ENCODE assay signal across 23 cellular contexts in genomic region chr20:23632711-23633573, GRCh38. TPM values are rescaled to one million over a fixed set of nuclear protein-coding genes. Genes with fewer than 3 reads are reported as not detected.
A peak's percentile ranks its signal among the peaks of the same experiment; 100 is the strongest.
DNase-seq lines count a peak whose midpoint lies in the region; ATAC-seq, FAIRE-seq and TF ChIP-seq lines count a peak whose summit lies in the region.
"Had no signal": no experiment of that assay in that cellular context is flagged by ENCODE, and none has a peak within 500 bp of the region (broad histone marks: within the 10 kb centered on the region; RNA-seq: fewer than 3 reads in every experiment).

No MANE protein-coding gene starts in this region.

- peak overlapping the region; percentile 73 for H3K4me3 Mint-ChIP-seq in glutamatergic neuron (ENCODE audit: unreplicated experiment)
- H3K4me3 Mint-ChIP-seq: CD4-positive, alpha-beta T cell; H9; IgD-negative memory B cell had no signal

- H3K9me3 ChIP-seq in HepG2 (ENCODE audit: low read length) (no peaks in the 10 kb centered on the region), right lobe of liver (no peaks in the 10 kb centered on the region), sigmoid colon (no peaks in the 10 kb centered on the region)
- H3K9me3 ChIP-seq: BE2C, MG63, Peyer's patch had no signal

- peak overlapping the region; percentile 89 for H3K27ac Mint-ChIP-seq in glutamatergic neuron (ENCODE audit: unreplicated experiment)
- H3K27ac Mint-ChIP-seq: CD4-positive, alpha-beta T cell; H9; IgD-negative memory B cell had no signal

- no peak for TF ChIP-seq CTCF in HepG2 (CRISPR knock-in tag; IDR thresholded peaks at IDR 0.05)
- no peak for TF ChIP-seq CTCF in right lobe of liver (IDR thresholded peaks at IDR 0.05)
- TF ChIP-seq CTCF in glutamatergic neuron (IDR thresholded peaks at IDR 0.05; ENCODE audit: partially characterized antibody, unreplicated experiment) = no peak
- no peak for TF ChIP-seq CTCF in sigmoid colon (IDR thresholded peaks at IDR 0.05)

- FAIRE-seq in HepG2 (lab: Jason Lieb, UNC) = no peak
- FAIRE-seq: A204.1, HTR-8/SVneo had no signal

- TF ChIP-seq POLR2A in HepG2 (IDR thresholded peaks at IDR 0.05; ENCODE audit: insufficient read depth in 1 of 2, low read depth in 2 of 2, low read length in 2 of 2) = peak in 1 of 2 experiments; percentile 60; a peak in 3 of 4 replicates
- no peak for TF ChIP-seq POLR2A in right lobe of liver (IDR thresholded peaks at IDR 0.05)
- TF ChIP-seq POLR2A in sigmoid colon (IDR thresholded peaks at IDR 0.05) = no peak

- intact Hi-C loops in HepG2 (cut with micrococcal nuclease; ENCODE audit: unreplicated experiment) = no loop called here
- intact Hi-C loops in right lobe of liver (cut with DNase I) = no loop called here
- intact Hi-C loops in sigmoid colon (cut with DNase I) = loop anchor here (10.0 kb wide), 1 partner anchor 1412 kb away; no protein-coding TSS in a partner anchor

- H3K36me3 ChIP-seq in HepG2 (replicated peaks in 1 of 2; ENCODE audit: control insufficient read depth in 1 of 2, insufficient read depth in 2 of 2, low read length in 2 of 2) = peaks cover 12 to 20% of the 10 kb centered on the region in 2 experiments
- H3K36me3 ChIP-seq in right lobe of liver = peaks cover 0 to 21% (median 8%) of the 10 kb centered on the region in 4 donors
- peaks cover 0 to 38% (median 17%) of the 10 kb centered on the region in 4 donors for H3K36me3 ChIP-seq in sigmoid colon
- H3K36me3 ChIP-seq: BE2C, MG63 had no signal

- H3K4me3 ChIP-seq in HepG2 (replicated peaks in 1 of 3; ENCODE audit: insufficient read depth in 1 of 3, low read depth in 2 of 3, low read length in 3 of 3) (no peak overlapping the region), right lobe of liver (no peak overlapping the region), sigmoid colon (no peak overlapping the region)
- H3K4me3 ChIP-seq: MG63, Peyer's patch had no signal

- H3K27me3 Mint-ChIP-seq in glutamatergic neuron (ENCODE audit: unreplicated experiment) = peaks cover 13% of the 10 kb centered on the region

- no TSS peak for BruUV-seq in HepG2 (replicated peaks; lab: Mats Ljungman, UMichigan)

- DNase-seq in HepG2 (ENCODE audit: low spot score) (no peak), right lobe of liver (no peak), glutamatergic neuron (peak; percentile 49), sigmoid colon (no peak), iPS-NIHi7 (ENCODE audit: extremely low spot score) (no peak), epidermal melanocyte (ENCODE audit: insufficient read length, low spot score) (no peak)
- DNase-seq: BE2C; CD4-positive, alpha-beta T cell; GF-D8; H9; Karpas-422; MG63; NCI-H1048; NCI-H1436 treated with DMSO at 0.1 percent for 48 hours; NCI-H2029; NCI-H446; NCI-H69; Peyer's patch; Right ventricle myocardium superior had no signal

- H3K4me1 ChIP-seq in HepG2 (ENCODE audit: insufficient read depth, low read length) (peaks cover 85% of the 10 kb centered on the region), right lobe of liver (peaks cover 0 to 30% (median 12%) of the 10 kb centered on the region in 4 donors), sigmoid colon (peaks cover 0 to 48% (median 37%) of the 10 kb centered on the region in 4 donors)
- H3K4me1 ChIP-seq: BE2C had no signal

- peaks cover 15% of the 10 kb centered on the region; the same call in 1 of the 2 replicates for H4K20me1 ChIP-seq in HepG2 (ENCODE audit: insufficient read depth, low read length)

- ATAC-seq in HepG2 (no peak), right lobe of liver (no peak)
- no peak for ATAC-seq in activated CD4-positive, CD25-positive, alpha-beta regulatory T cell treated with anti-CD3 and anti-CD28 coated beads, Interleukin-2, amount 50 U/mL, for 24 hours

- no peak for TF ChIP-seq RAD21 in HepG2 (CRISPR knock-in tag; IDR thresholded peaks at IDR 0.05)

- H3K79me2 ChIP-seq in HepG2 (ENCODE audit: insufficient read depth, low read length) = peaks cover 29% of the 10 kb centered on the region

- no peak for TF ChIP-seq EP300 in HepG2 (IDR thresholded peaks at IDR 0.05; ENCODE audit: low read depth in 2 of 2, low read length in 2 of 2)
- no peak for TF ChIP-seq EP300 in HepG2 (CRISPR knock-in tag; IDR thresholded peaks at IDR 0.05; ENCODE audit: borderline replicate concordance)
- TF ChIP-seq EP300 in sigmoid colon (IDR thresholded peaks at IDR 0.05) = no peak

- 74% methylated on average over 8 of the region's 8 CpGs for WGBS in HepG2 (ENCODE audit: low lambda C conversion rate)
- WGBS in right lobe of liver (ENCODE audit: insufficient coverage, low coverage, low lambda C conversion rate, missing lambda C conversion rate) = 57% methylated on average over 3 of the region's 8 CpGs
- 78 to 82% methylated on average over 8 of the region's 8 CpGs for WGBS in sigmoid colon, 2 donors

- no peak overlapping the region for H3K9ac ChIP-seq in HepG2 (ENCODE audit: insufficient read depth, low read depth, low read length)

- CTCF ChIA-PET in HepG2 (lab: Yijun Ruan, JAX; ENCODE audit: low intra/inter-chr PET ratio, low total read pairs) = no interaction called here

- H3K4me1 Mint-ChIP-seq in glutamatergic neuron (ENCODE audit: low read depth, unreplicated experiment) = peaks cover 43% of the 10 kb centered on the region

- no peak overlapping the region for H3K4me2 ChIP-seq in HepG2 (ENCODE audit: low read depth, low read length)

- POLR2A ChIA-PET in HepG2 (lab: Yijun Ruan, JAX) = interaction anchor here (0.7 to 18.0 kb wide), 5 partner anchors 8 to 28 kb away, joined by 3 to 543 read pairs (median 4); no protein-coding TSS in a partner anchor

- in situ Hi-C loops in HepG2 (cut with HindIII; ENCODE audit: extremely low pct_ligation_motif_present, low pct_unique_long_range_greater_than_20kb) = loop anchor here (10.0 kb wide), 1 partner anchor 1058 kb away; no protein-coding TSS in a partner anchor

- no peak overlapping the region for H2AFZ ChIP-seq in HepG2 (ENCODE audit: low read length)

- H3K27ac ChIP-seq in HepG2 (ENCODE audit: extremely low read length, insufficient read depth, low read length) (peak overlapping the region; percentile 16), right lobe of liver (no peak overlapping the region), sigmoid colon (peak overlapping the region in 3 of 4 donors; percentile 8 to 96 (median 36))
- H3K27ac ChIP-seq: Peyer's patch had no signal

- H3K27me3 ChIP-seq in HepG2 (ENCODE audit: control insufficient read depth in 1 of 2, insufficient read depth in 2 of 2, low read length in 2 of 2) (no peaks in the 10 kb centered on the region; a peak in 1 of 5 replicates), right lobe of liver (no peaks in the 10 kb centered on the region), sigmoid colon (no peaks in the 10 kb centered on the region)
- H3K27me3 ChIP-seq: BE2C, MG63, Peyer's patch had no signal

- no peaks in the 10 kb centered on the region for H3K36me3 Mint-ChIP-seq in glutamatergic neuron (ENCODE audit: unreplicated experiment)
- H3K36me3 Mint-ChIP-seq: IgD-negative memory B cell had no signal

- H3K9me3 Mint-ChIP-seq in glutamatergic neuron (ENCODE audit: unreplicated experiment) = peaks cover 10% of the 10 kb centered on the region
- H3K9me3 Mint-ChIP-seq: CD4-positive, alpha-beta T cell had no signal

RNA-seq across cellular contexts. Expression of gene CST3, which starts 4.8 kb away (rescaled TPM):
- total RNA-seq in HepG2 (2016; rRNA removed; fragmentation: Illumina TruSeq; extraction: Trizol) (300 and 690 TPM in 2 replicates), right lobe of liver (1,000 to 10,000 TPM in 1 of 6 experiments, 100 to 1,000 TPM in 5; 504 to 1,394 (median 638) TPM), glutamatergic neuron (ENCODE audit: unreplicated experiment) (224 TPM), sigmoid colon (1,000 to 10,000 TPM in 3 of 4 donors, 100 to 1,000 TPM in 1; 693 to 1,250 (median 1,143) TPM)
- total RNA-seq in HepG2 (2016; cell fraction: cytosol; rRNA removed; fragmentation: Illumina TruSeq; extraction: Trizol; ENCODE audit: low read depth) = 306 and 400 TPM in 2 replicates
- total RNA-seq in HepG2 (2016; cell fraction: insoluble cytoplasmic fraction; rRNA removed; fragmentation: Illumina TruSeq; extraction: Trizol) = 277 and 657 TPM in 2 replicates
- 267 and 341 TPM in 2 replicates for total RNA-seq in HepG2 (2016; cell fraction: membrane; rRNA removed; fragmentation: Illumina TruSeq; extraction: Trizol)
- total RNA-seq in HepG2 (2016; cell fraction: nucleus; rRNA removed; fragmentation: Illumina TruSeq; extraction: Trizol) = 478 and 575 TPM in 2 replicates
- polyA plus RNA-seq in HepG2 (2011; rRNA removed) (1,005 and 1,077 TPM in 2 replicates), sigmoid colon (100 to 1,000 TPM; 344 to 429 (median 409) TPM)
- 827 and 1,616 TPM in 2 replicates for polyA plus RNA-seq in HepG2 (2011; cell fraction: cytosol; rRNA removed)
- 530 and 563 TPM in 2 replicates for polyA plus RNA-seq in HepG2 (2011; cell fraction: nucleus; rRNA removed)
- polyA plus RNA-seq in HepG2 (2012) = 560 and 584 TPM in 2 replicates
- polyA plus RNA-seq in HepG2 (2016; cell fraction: cytosol; fragmentation: Illumina TruSeq; extraction: Trizol; ENCODE audit: low read depth) = 569 and 650 TPM in 2 replicates
- 435 and 510 TPM in 2 replicates for polyA plus RNA-seq in HepG2 (2016; cell fraction: insoluble cytoplasmic fraction; fragmentation: Illumina TruSeq; extraction: Trizol; ENCODE audit: low read depth)
- 388 and 429 TPM in 2 replicates for polyA plus RNA-seq in HepG2 (2016; cell fraction: membrane; fragmentation: Illumina TruSeq; extraction: Trizol; ENCODE audit: low read depth)
- 1,429 and 1,592 TPM in 2 replicates for polyA plus RNA-seq in HepG2 (2016; cell fraction: nucleus; fragmentation: Illumina TruSeq; extraction: Trizol; ENCODE audit: insufficient read depth, low read depth)
- 60.4 and 1,528 TPM in 2 replicates for polyA minus RNA-seq in HepG2 (2011; rRNA and poly(A)+ RNA removed; ENCODE audit: low replicate concordance)
- polyA minus RNA-seq in HepG2 (2011; cell fraction: cytosol; rRNA and poly(A)+ RNA removed) = 688 and 730 TPM in 2 replicates
- polyA minus RNA-seq in HepG2 (2011; cell fraction: nucleus; rRNA and poly(A)+ RNA removed) = 130 and 153 TPM in 2 replicates

RNA-seq across cellular contexts. Expression of gene CST9, which starts 27.2 kb away (rescaled TPM):
- total RNA-seq in HepG2 (2016; rRNA removed; fragmentation: Illumina TruSeq; extraction: Trizol) (0.07 TPM in 1 of 2 replicates, not detected in the other), right lobe of liver (not detected), glutamatergic neuron (ENCODE audit: unreplicated experiment) (not detected), sigmoid colon (not detected)
- not detected in 2 replicates for total RNA-seq in HepG2 (2016; cell fraction: cytosol; rRNA removed; fragmentation: Illumina TruSeq; extraction: Trizol; ENCODE audit: low read depth)
- total RNA-seq in HepG2 (2016; cell fraction: insoluble cytoplasmic fraction; rRNA removed; fragmentation: Illumina TruSeq; extraction: Trizol) = not detected in 2 replicates
- total RNA-seq in HepG2 (2016; cell fraction: membrane; rRNA removed; fragmentation: Illumina TruSeq; extraction: Trizol) = not detected in 2 replicates
- total RNA-seq in HepG2 (2016; cell fraction: nucleus; rRNA removed; fragmentation: Illumina TruSeq; extraction: Trizol) = not detected in 2 replicates
- polyA plus RNA-seq in HepG2 (2011; rRNA removed) (not detected in 2 replicates), sigmoid colon (not detected)
- polyA plus RNA-seq in HepG2 (2011; cell fraction: cytosol; rRNA removed) = not detected in 2 replicates
- polyA plus RNA-seq in HepG2 (2011; cell fraction: nucleus; rRNA removed) = not detected in 2 replicates
- polyA plus RNA-seq in HepG2 (2012) = not detected in 2 replicates
- polyA plus RNA-seq in HepG2 (2016; cell fraction: cytosol; fragmentation: Illumina TruSeq; extraction: Trizol; ENCODE audit: low read depth) = not detected in 2 replicates
- not detected in 2 replicates for polyA plus RNA-seq in HepG2 (2016; cell fraction: insoluble cytoplasmic fraction; fragmentation: Illumina TruSeq; extraction: Trizol; ENCODE audit: low read depth)
- polyA plus RNA-seq in HepG2 (2016; cell fraction: membrane; fragmentation: Illumina TruSeq; extraction: Trizol; ENCODE audit: low read depth) = not detected in 2 replicates
- not detected in 2 replicates for polyA plus RNA-seq in HepG2 (2016; cell fraction: nucleus; fragmentation: Illumina TruSeq; extraction: Trizol; ENCODE audit: insufficient read depth, low read depth)
- polyA minus RNA-seq in HepG2 (2011; rRNA and poly(A)+ RNA removed; ENCODE audit: low replicate concordance) = not detected in 2 replicates
- not detected in 2 replicates for polyA minus RNA-seq in HepG2 (2011; cell fraction: cytosol; rRNA and poly(A)+ RNA removed)
- 0.25 TPM in 1 of 2 replicates, not detected in the other for polyA minus RNA-seq in HepG2 (2011; cell fraction: nucleus; rRNA and poly(A)+ RNA removed)
- total RNA-seq: CD4-positive, alpha-beta T cell; H9; Peyer's patch; Right ventricle myocardium superior had no signal
- polyA plus RNA-seq: IgD-negative memory B cell had no signal

RNA-seq across cellular contexts. Expression of gene CST4, which starts 55.9 kb away (rescaled TPM):
- total RNA-seq in HepG2 (2016; rRNA removed; fragmentation: Illumina TruSeq; extraction: Trizol) (not detected in 2 replicates), right lobe of liver (not detected), glutamatergic neuron (ENCODE audit: unreplicated experiment) (not detected), sigmoid colon (not detected)
- not detected in 2 replicates for total RNA-seq in HepG2 (2016; cell fraction: cytosol; rRNA removed; fragmentation: Illumina TruSeq; extraction: Trizol; ENCODE audit: low read depth)
- not detected in 2 replicates for total RNA-seq in HepG2 (2016; cell fraction: insoluble cytoplasmic fraction; rRNA removed; fragmentation: Illumina TruSeq; extraction: Trizol)
- total RNA-seq in HepG2 (2016; cell fraction: membrane; rRNA removed; fragmentation: Illumina TruSeq; extraction: Trizol) = not detected in 2 replicates
- total RNA-seq in HepG2 (2016; cell fraction: nucleus; rRNA removed; fragmentation: Illumina TruSeq; extraction: Trizol) = not detected in 2 replicates
- polyA plus RNA-seq in HepG2 (2011; rRNA removed) (0.16 TPM in 1 of 2 replicates, not detected in the other), sigmoid colon (not detected)
- polyA plus RNA-seq in HepG2 (2011; cell fraction: cytosol; rRNA removed) = not detected in 2 replicates
- polyA plus RNA-seq in HepG2 (2011; cell fraction: nucleus; rRNA removed) = not detected in 2 replicates
- polyA plus RNA-seq in HepG2 (2012) = not detected in 2 replicates
- not detected in 2 replicates for polyA plus RNA-seq in HepG2 (2016; cell fraction: cytosol; fragmentation: Illumina TruSeq; extraction: Trizol; ENCODE audit: low read depth)
- polyA plus RNA-seq in HepG2 (2016; cell fraction: insoluble cytoplasmic fraction; fragmentation: Illumina TruSeq; extraction: Trizol; ENCODE audit: low read depth) = not detected in 2 replicates
- not detected in 2 replicates for polyA plus RNA-seq in HepG2 (2016; cell fraction: membrane; fragmentation: Illumina TruSeq; extraction: Trizol; ENCODE audit: low read depth)
- not detected in 2 replicates for polyA plus RNA-seq in HepG2 (2016; cell fraction: nucleus; fragmentation: Illumina TruSeq; extraction: Trizol; ENCODE audit: insufficient read depth, low read depth)
- not detected in 2 replicates for polyA minus RNA-seq in HepG2 (2011; rRNA and poly(A)+ RNA removed; ENCODE audit: low replicate concordance)
- polyA minus RNA-seq in HepG2 (2011; cell fraction: cytosol; rRNA and poly(A)+ RNA removed) = not detected in 2 replicates
- polyA minus RNA-seq in HepG2 (2011; cell fraction: nucleus; rRNA and poly(A)+ RNA removed) = not detected in 2 replicates
- total RNA-seq: CD4-positive, alpha-beta T cell; H9; Peyer's patch; Right ventricle myocardium superior had no signal
- polyA plus RNA-seq: IgD-negative memory B cell had no signal

Comparison
In these comparisons a context has a peak if more than half of its experiments do, and no peak if none do; other contexts are left out.
1. H3K27ac ChIP-seq: peak in HepG2 (single experiment) and sigmoid colon (3 of 4); none in right lobe of liver (0 of 3).